Comparison of ENCODE assay signal across 21 cellular contexts in the genomic region with DNA sequence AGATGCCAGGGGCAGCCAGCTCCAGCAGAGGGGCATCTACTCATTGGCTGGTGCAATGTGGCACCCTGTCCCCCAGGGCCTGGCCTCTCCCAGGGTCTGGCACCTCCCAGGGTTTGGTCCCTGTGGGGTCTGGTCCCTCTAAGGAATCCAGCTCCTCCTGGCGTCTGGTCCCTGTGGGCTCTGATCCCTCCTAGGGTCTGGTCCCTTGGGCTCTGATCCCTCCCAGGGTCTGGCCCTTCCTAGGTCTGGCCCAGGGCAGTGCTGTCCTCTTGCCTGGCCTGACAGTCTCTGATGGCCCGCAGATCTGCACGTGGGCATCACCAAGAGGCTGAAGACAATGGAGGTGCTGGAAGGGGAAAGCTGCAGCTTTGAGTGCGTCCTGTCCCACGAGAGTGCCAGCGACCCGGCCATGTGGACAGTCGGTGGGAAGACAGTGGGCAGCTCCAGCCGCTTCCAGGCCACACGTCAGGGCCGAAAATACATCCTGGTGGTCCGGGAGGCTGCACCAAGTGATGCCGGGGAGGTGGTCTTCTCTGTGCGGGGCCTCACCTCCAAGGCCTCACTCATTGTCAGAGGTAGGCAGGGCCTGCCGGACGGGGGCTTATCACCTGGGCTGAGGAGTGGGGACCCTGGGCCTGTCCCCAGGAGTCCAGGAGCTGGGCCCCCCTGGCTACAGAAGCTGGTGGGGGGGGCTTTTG.
A peak's percentile ranks its signal among the peaks of the same experiment; 100 is the strongest.
DNase-seq lines count a peak whose midpoint lies in the region; FAIRE-seq and TF ChIP-seq lines count a peak whose summit lies in the region.
"Had no signal": no experiment of that assay in that cellular context is flagged by ENCODE, and none has a peak within 500 bp of the region (broad histone marks: within the 10 kb centered on the region; RNA-seq: fewer than 3 reads in every experiment).

No MANE protein-coding gene starts in this region.

- H3K9me3 ChIP-seq in SJCRH30 (replicated peaks) = no peaks in the 10 kb centered on the region
- H3K9me3 ChIP-seq in right atrium auricular region = no peaks in the 10 kb centered on the region
- H3K9me3 ChIP-seq in spleen = no peaks in the 10 kb centered on the region

- no peak for TF ChIP-seq POLR2A in spleen (IDR thresholded peaks at IDR 0.05)

- TF ChIP-seq CTCF in right atrium auricular region (IDR thresholded peaks at IDR 0.05) (no peak), spleen (IDR thresholded peaks at IDR 0.05 in 8 of 11, conservative IDR thresholded peaks at IDR 0.05 in 3 of 11) (no peak), D721Med (IDR thresholded peaks at IDR 0.05; ENCODE audit: insufficient read depth, missing control alignments) (no peak)

- 94 to 100% (median 95%) methylated on average over 3 to 16 of the region's 16 CpGs for WGBS in spleen, 5 donors

- no peak for FAIRE-seq in D721Med (lab: Jason Lieb, UNC)
- FAIRE-seq: H1 had no signal

- H3K27ac ChIP-seq in SJCRH30 (peak overlapping the region; percentile 20; the same call in 1 of the 2 replicates), right atrium auricular region (peak overlapping the region; percentile 23 to 51), spleen (peak overlapping the region in 3 of 8 donors; percentile 32 to 63 (median 49))
- H3K27ac ChIP-seq: cardiac muscle cell, dorsolateral prefrontal cortex had no signal

- H3K27me3 ChIP-seq in H7 (ENCODE audit: control insufficient read depth, insufficient read depth, low read length) (no peaks in the 10 kb centered on the region), SJCRH30 (no peaks in the 10 kb centered on the region), right atrium auricular region (no peaks in the 10 kb centered on the region), spleen (replicated peaks in 1 of 7) (no peaks in the 10 kb centered on the region)
- H3K27me3 ChIP-seq: cardiac muscle cell, dorsolateral prefrontal cortex had no signal

- H3K4me1 ChIP-seq in SJCRH30 = peaks cover 5% of the 10 kb centered on the region
- peaks cover 0 to 4% of the 10 kb centered on the region in 2 donors for H3K4me1 ChIP-seq in right atrium auricular region
- H3K4me1 ChIP-seq in spleen = peaks cover 0 to 21% (median 6%) of the 10 kb centered on the region in 6 donors

- H3K4me3 ChIP-seq in H7 (ENCODE audit: insufficient read depth, low read depth, low read length) (no peak overlapping the region), SJCRH30 (no peak overlapping the region), right atrium auricular region (no peak overlapping the region), spleen (no peak overlapping the region)
- H3K4me3 ChIP-seq: cardiac muscle cell, dorsolateral prefrontal cortex had no signal

- peak; percentile 46 for DNase-seq in H7
- DNase-seq in SJCRH30 = peak in 1 of 2 experiments; percentile 2
- no peak for DNase-seq in right atrium auricular region (ENCODE audit: low spot score)
- DNase-seq in spleen = peak; percentile 70
- no peak for DNase-seq in D721Med (ENCODE audit: insufficient read length, low spot score)
- DNase-seq in AG08396 (ENCODE audit: low spot score) = no peak
- DNase-seq in NCI-H2029 (lab: John Stamatoyannopoulos, UW) = no peak
- DNase-seq: activated CD4-positive, alpha-beta T cell treated with anti-CD3 and anti-CD28 coated beads for 4 hours; anterior cingulate cortex; CD4-positive, alpha-beta memory T cell; DMS153; glutamatergic neuron; KG1; NCI-H1436 treated with DMSO at 0.1 percent for 48 hours; NCI-H510A; retina; stimulated activated CD4-positive, alpha-beta T cell treated with anti-CD3 and anti-CD28 coated beads, Interleukin-4, amount 100 ng/mL, for 24 hours; stimulated activated naive B cell treated with anti-CD40 and anti-IgM and Interleukin-4, amounts not matched to agents 10 μg/mL and 1 μg/mL and 100 μg/mL, for 72 hours had no signal

- H3K36me3 ChIP-seq in H7 (replicated peaks; ENCODE audit: control insufficient read depth, insufficient read depth, low read length) (peaks cover 2% of the 10 kb centered on the region), SJCRH30 (peaks cover 2% of the 10 kb centered on the region; the same call in 1 of the 2 replicates), right atrium auricular region (peaks cover 96% of the 10 kb centered on the region), spleen (peaks cover 0 to 83% (median 35%) of the 10 kb centered on the region in 6 donors)

- intact Hi-C loops in spleen (cut with DNase I; ENCODE audit: low total_unique reads) = no loop called here

Comparison
In these comparisons a context has a peak if more than half of its experiments do, and no peak if none do; other contexts are left out.
1. DNase-seq: peak in H7 (single experiment) and spleen (single experiment); none in right atrium auricular region (single experiment), D721Med (single experiment), AG08396 (single experiment) and NCI-H2029 (single experiment).